In genomic region chr10:107019154-107019553, GRCh38 we compare ENCODE assay signal across 26 cellular contexts.
"Had no signal": no experiment of that assay in that cellular context is flagged by ENCODE, and none has a peak within 500 bp of the region (broad histone marks: within the 10 kb centered on the region; RNA-seq: fewer than 3 reads in every experiment).

No MANE protein-coding gene starts in this region.

- H3K4me1 ChIP-seq: stomach, suprapubic skin, testis, tibial artery, transverse colon, upper lobe of left lung, upper lobe of right lung, uterus, vagina had no signal

- H3K27me3 ChIP-seq: stomach, suprapubic skin, testis, thyroid gland, tibial artery, tibial nerve, transverse colon, upper lobe of left lung, upper lobe of right lung, uterus, vagina had no signal

- H3K36me3 ChIP-seq: stomach, suprapubic skin, thoracic aorta, thyroid gland, tibial artery, tibial nerve, transverse colon, upper lobe of left lung, upper lobe of right lung, uterus, vagina had no signal

- H3K27ac ChIP-seq: stomach, suprapubic skin, testis, thoracic aorta, tibial artery, tibial nerve, transverse colon, upper lobe of left lung, upper lobe of right lung, uterus, vagina had no signal

- DNase-seq: stimulated activated CD4-positive, alpha-beta T cell treated with anti-CD3 and anti-CD28 coated beads, Interleukin-2, amount 100 ng/mL, for 48 hours; stimulated activated CD4-positive, alpha-beta T cell treated with anti-CD3 and anti-CD28 coated beads, Interleukin-4, amount 100 ng/mL, for 1 hour; stimulated activated CD4-positive, alpha-beta T cell treated with anti-CD3 and anti-CD28 coated beads, Interleukin-4, amount 100 ng/mL, for 24 hours; stimulated activated CD4-positive, alpha-beta T cell treated with anti-CD3 and anti-CD28 coated beads, Interleukin-4, amount 100 ng/mL, for 4 hours; stimulated activated CD8-positive, alpha-beta memory T cell treated with anti-CD3 and anti-CD28 coated beads, Interleukin-4, amount 100 ng/mL, for 48 hours; stimulated activated naive B cell treated with anti-CD40 and anti-IgM and Interleukin-4, amounts not matched to agents 10 μg/mL and 1 μg/mL and 100 μg/mL, for 72 hours; stimulated activated naive CD4-positive, alpha-beta T cell; stimulated activated naive CD4-positive, alpha-beta T cell treated with Interleukin-2 at 50 U/mL for 16 hours; stimulated activated naive CD8-positive, alpha-beta T cell treated with anti-CD3 and anti-CD28 coated beads, Interleukin-15, amount 100 ng/mL, for 72 hours; stimulated activated naive CD8-positive, alpha-beta T cell treated with anti-CD3 and anti-CD28 coated beads, Interleukin-15, Interleukin-2, amounts not matched to agents 100 U/mL and 50 U/mL, for 24 hours; stomach; substantia nigra; testis; thyroid gland; tibial artery; transverse colon; trophoblast cell; upper lobe of left lung; upper lobe of right lung; uterus had no signal

- H3K4me3 ChIP-seq: stomach, suprapubic skin, testis, thoracic aorta, thyroid gland, tibial artery, tibial nerve, transverse colon, upper lobe of left lung, upper lobe of right lung, uterus, vagina had no signal

- H3K9me3 ChIP-seq: suprapubic skin, testis, thoracic aorta, thyroid gland, tibial artery, transverse colon, upper lobe of left lung, upper lobe of right lung, vagina had no signal

- ATAC-seq: stimulated activated effector memory CD8-positive, alpha-beta T cell treated with anti-CD3 and anti-CD28 coated beads, Interleukin-12 subunit alpha, Interleukin-12 subunit beta, amount 100 ng/mL, for 72 hours; stimulated activated memory B cell treated with anti-CD40 and anti-IgM and Interleukin-4, amounts not matched to agents 10 μg/mL and 1 μg/mL and 100 μg/mL, for 72 hours; stimulated activated naive B cell treated with anti-CD40 and anti-IgM and Interleukin-4, amounts not matched to agents 10 μg/mL and 1 μg/mL and 100 μg/mL, for 72 hours; stimulated activated naive CD8-positive, alpha-beta T cell treated with anti-CD3 and anti-CD28 coated beads, Interleukin-15, amount 100 ng/mL, for 72 hours; stimulated activated naive CD8-positive, alpha-beta T cell treated with anti-CD3 and anti-CD28 coated beads, Interleukin-15, Interleukin-2, amounts not matched to agents 100 U/mL and 50 U/mL, for 24 hours; upper lobe of right lung had no signal
